9 cellular contexts compared by ENCODE assay signal in the genomic region with DNA sequence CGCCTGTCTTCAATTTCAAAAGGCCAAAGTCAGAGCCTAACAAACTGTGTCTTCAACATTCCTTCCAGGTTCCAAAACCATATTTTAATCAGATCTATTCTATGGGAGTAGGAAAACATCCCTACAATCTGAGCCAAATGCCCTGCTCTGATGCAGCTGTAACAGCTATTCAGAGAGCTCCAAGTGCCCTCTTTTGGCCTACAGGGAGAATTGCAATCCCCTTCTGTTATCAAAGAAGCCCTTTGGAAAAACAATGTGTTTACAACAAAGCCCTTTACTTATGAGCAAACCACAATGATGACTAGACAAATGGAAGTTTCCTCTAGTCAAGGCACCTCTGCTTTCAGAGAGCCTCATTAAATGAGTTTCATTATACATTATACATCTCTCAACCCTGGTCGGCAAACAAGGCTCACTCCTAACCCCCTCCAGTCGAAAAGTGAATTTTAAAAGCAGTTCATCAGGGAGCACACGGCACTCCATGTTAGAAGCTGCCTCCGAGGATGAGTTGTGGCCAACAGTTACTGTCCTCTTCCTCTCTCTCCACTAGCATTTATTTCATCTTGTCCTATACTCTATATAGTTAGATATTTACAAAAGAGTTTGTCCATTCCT. TPM values are rescaled to one million over a fixed set of nuclear protein-coding genes. Genes with fewer than 3 reads are reported as not detected.
DNase-seq lines count a peak whose midpoint lies in the region; ATAC-seq and TF ChIP-seq lines count a peak whose summit lies in the region.
"Had no signal": no experiment of that assay in that cellular context is flagged by ENCODE, and none has a peak within 500 bp of the region (broad histone marks: within the 10 kb centered on the region; RNA-seq: fewer than 3 reads in every experiment).

No MANE protein-coding gene starts in this region.

- H3K4me3 ChIP-seq in endocrine pancreas (ENCODE audit: control insufficient read depth, insufficient read depth, low read length) (peak overlapping the region; percentile 37), mucosa of descending colon (no peak overlapping the region)
- H3K4me3 ChIP-seq: BLaER1 had no signal

- no peaks in the 10 kb centered on the region for H3K9me3 ChIP-seq in endocrine pancreas (ENCODE audit: control insufficient read depth, low read length)
- no peaks in the 10 kb centered on the region for H3K9me3 ChIP-seq in mucosa of descending colon
- H3K9me3 ChIP-seq: BLaER1 had no signal

- no peaks in the 10 kb centered on the region for H3K27me3 ChIP-seq in endocrine pancreas (ENCODE audit: control insufficient read depth, insufficient read depth, low read length)
- H3K27me3 ChIP-seq: BLaER1 had no signal

- peak; percentile 61 for TF ChIP-seq CTCF in mucosa of descending colon (IDR thresholded peaks at IDR 0.05)

- intact Hi-C loops in mucosa of descending colon (cut with DNase I, micrococcal nuclease): no loop called here

- H3K9ac ChIP-seq in endocrine pancreas (ENCODE audit: control insufficient read depth, insufficient read depth, low read length): no peak overlapping the region
- H3K9ac ChIP-seq: BLaER1 had no signal

- H3K4me1 ChIP-seq in endocrine pancreas (ENCODE audit: control insufficient read depth, insufficient read depth, low read length) (peaks cover 4% of the 10 kb centered on the region), mucosa of descending colon (ENCODE audit: low read depth) (no peaks in the 10 kb centered on the region)
- H3K4me1 ChIP-seq: BLaER1 had no signal

- H3K36me3 ChIP-seq in endocrine pancreas (ENCODE audit: control insufficient read depth, insufficient read depth, low read length): no peaks in the 10 kb centered on the region
- H3K36me3 ChIP-seq in mucosa of descending colon (ENCODE audit: low read depth): no peaks in the 10 kb centered on the region
- H3K36me3 ChIP-seq: BLaER1 had no signal

- ATAC-seq in HG02798 (IDR thresholded peaks at IDR 0.05; ENCODE audit: poor library complexity, unreplicated experiment) (peak; percentile 62), mucosa of descending colon (peak; percentile 40), HG03135 (IDR thresholded peaks at IDR 0.05; ENCODE audit: unreplicated experiment) (no peak), GM21367 (IDR thresholded peaks at IDR 0.05; ENCODE audit: unreplicated experiment) (no peak)

- DNase-seq in DMS 273 (lab: John Stamatoyannopoulos, UW; ENCODE audit: unreplicated experiment) (peak; percentile 44), DMS 273 treated with DMSO at 0.1 percent for 48 hours (lab: John Stamatoyannopoulos, UW) (no peak), OCI-M1 (lab: John Stamatoyannopoulos, UW) (peak; percentile 79), mucosa of descending colon (no peak)

RNA-seq across cellular contexts. Expression of a gene that starts 42.6 kb away (rescaled TPM):
- not detected for total RNA-seq in mucosa of descending colon

Comparison
In these comparisons a context has a peak if more than half of its experiments do, and no peak if none do; other contexts are left out.
1. DNase-seq: peak in DMS 273 (single experiment) and OCI-M1 (single experiment); none in DMS 273 treated with DMSO at 0.1 percent for 48 hours (single experiment) and mucosa of descending colon (0 of 3).
2. ATAC-seq: peak in HG02798 (single experiment) and mucosa of descending colon (single experiment); none in HG03135 (single experiment) and GM21367 (single experiment).